Comparison of ENCODE assay signal across 15 cellular contexts in genomic region chr10:56662765-56663447, GRCh38.
DNase-seq lines count a peak whose midpoint lies in the region; ATAC-seq lines count a peak whose summit lies in the region.
"Had no signal": no experiment of that assay in that cellular context is flagged by ENCODE, and none has a peak within 500 bp of the region (broad histone marks: within the 10 kb centered on the region; RNA-seq: fewer than 3 reads in every experiment).

No MANE protein-coding gene starts in this region.

- peak; percentile 95 for ATAC-seq in GM19043 (IDR thresholded peaks at IDR 0.05; ENCODE audit: low read depth, unreplicated experiment)
- ATAC-seq in GM21737 (IDR thresholded peaks at IDR 0.05; ENCODE audit: unreplicated experiment) = peak; percentile 94
- peak; percentile 92 for ATAC-seq in HG03095 (IDR thresholded peaks at IDR 0.05; ENCODE audit: unreplicated experiment)
- peak; percentile 61 for ATAC-seq in stimulated activated memory B cell treated with anti-CD40 and anti-IgM and Interleukin-4, amounts not matched to agents 10 μg/mL and 1 μg/mL and 100 μg/mL, for 72 hours

- H3K27ac Mint-ChIP-seq in stimulated activated memory B cell treated with anti-CD40 and anti-IgM and Interleukin-4, amounts not matched to agents 10 μg/mL and 1 μg/mL and 100 μg/mL, for 72 hours = no peak overlapping the region
- H3K27ac Mint-ChIP-seq: dendritic cell treated with granulocyte-macrophage colony-stimulating factor and Interleukin-4, amounts not matched to agents 40 ng/mL and 50 ng/mL, for 4 days; immature natural killer cell had no signal

- no peaks in the 10 kb centered on the region for H3K27me3 Mint-ChIP-seq in stimulated activated memory B cell treated with anti-CD40 and anti-IgM and Interleukin-4, amounts not matched to agents 10 μg/mL and 1 μg/mL and 100 μg/mL, for 72 hours
- H3K27me3 Mint-ChIP-seq: dendritic cell treated with granulocyte-macrophage colony-stimulating factor and Interleukin-4, amounts not matched to agents 40 ng/mL and 50 ng/mL, for 4 days had no signal

- no peak overlapping the region for H3K4me3 Mint-ChIP-seq in stimulated activated memory B cell treated with anti-CD40 and anti-IgM and Interleukin-4, amounts not matched to agents 10 μg/mL and 1 μg/mL and 100 μg/mL, for 72 hours
- H3K4me3 Mint-ChIP-seq: dendritic cell treated with granulocyte-macrophage colony-stimulating factor and Interleukin-4, amounts not matched to agents 40 ng/mL and 50 ng/mL, for 4 days; immature natural killer cell had no signal

- no peaks in the 10 kb centered on the region for H3K36me3 Mint-ChIP-seq in stimulated activated memory B cell treated with anti-CD40 and anti-IgM and Interleukin-4, amounts not matched to agents 10 μg/mL and 1 μg/mL and 100 μg/mL, for 72 hours
- H3K36me3 Mint-ChIP-seq: immature natural killer cell had no signal

- DNase-seq in amniotic stem cell (lab: John Stamatoyannopoulos, UW) (no peak), SIG-M5 (lab: John Stamatoyannopoulos, UW) (no peak), islet precursor cell (no peak)
- DNase-seq: amygdala; immature natural killer cell; NCI-H1436 treated with DMSO at 0.1 percent for 48 hours; NCI-H748 treated with DMSO at 0.1 percent for 48 hours; retina; Right ventricle myocardium superior; stimulated activated CD4-positive, alpha-beta T cell treated with anti-CD3 and anti-CD28 coated beads, Interleukin-4, amount 100 ng/mL, for 24 hours had no signal

- no peaks in the 10 kb centered on the region for H3K9me3 Mint-ChIP-seq in stimulated activated memory B cell treated with anti-CD40 and anti-IgM and Interleukin-4, amounts not matched to agents 10 μg/mL and 1 μg/mL and 100 μg/mL, for 72 hours
- H3K9me3 Mint-ChIP-seq: dendritic cell treated with granulocyte-macrophage colony-stimulating factor and Interleukin-4, amounts not matched to agents 40 ng/mL and 50 ng/mL, for 4 days had no signal

- H3K4me1 Mint-ChIP-seq in stimulated activated memory B cell treated with anti-CD40 and anti-IgM and Interleukin-4, amounts not matched to agents 10 μg/mL and 1 μg/mL and 100 μg/mL, for 72 hours = peaks cover 12% of the 10 kb centered on the region
- H3K4me1 Mint-ChIP-seq: immature natural killer cell had no signal
